ENCODE assay signal across 8 cellular contexts in the genomic region with DNA sequence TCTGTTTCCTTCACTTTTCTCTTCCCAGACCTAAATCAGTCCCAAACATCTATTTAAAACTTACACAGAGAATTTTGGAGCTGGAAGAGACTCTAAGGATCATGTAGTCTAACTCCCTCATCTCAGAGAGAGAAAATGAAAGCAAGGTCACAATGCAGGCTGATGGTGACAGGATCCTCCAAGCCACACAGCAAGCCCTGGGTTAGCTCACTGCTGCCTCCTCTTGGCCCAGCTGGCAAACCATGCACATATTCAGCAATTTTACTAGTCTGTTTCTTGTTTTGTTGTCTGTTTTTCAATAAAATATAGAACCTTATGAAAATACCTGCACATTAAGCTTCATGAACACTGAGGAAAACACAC. TPM values are rescaled to one million over a fixed set of nuclear protein-coding genes. Genes with fewer than 3 reads are reported as not detected.
DNase-seq lines count a peak whose midpoint lies in the region; ATAC-seq and TF ChIP-seq lines count a peak whose summit lies in the region.

No MANE protein-coding gene starts in this region.

- peak; percentile 77 for ATAC-seq in HG02970 (IDR thresholded peaks at IDR 0.05; ENCODE audit: low FRiP score, unreplicated experiment)

- H3K9me3 ChIP-seq in Peyer's patch, result no peaks in the 10 kb centered on the region

- H3K27ac ChIP-seq in Peyer's patch, result peak overlapping the region; percentile 45 to 74 (median 60)

- TF ChIP-seq CTCF in Peyer's patch (IDR thresholded peaks at IDR 0.05), result peak; percentile 67 to 83 (median 75)

- no peak for TF ChIP-seq POLR2A in Peyer's patch (IDR thresholded peaks at IDR 0.05)

- peak; percentile 72 for DNase-seq in NK-92 treated with Interleukin-12 subunit alpha and Interleukin-12 subunit beta, amount 100 ng/mL, for 24 hours (lab: John Stamatoyannopoulos, UW)
- no peak for DNase-seq in NK-92 (lab: John Stamatoyannopoulos, UW; ENCODE audit: unreplicated experiment)
- peak in 2 of 3 donors; percentile 80 to 89 for DNase-seq in Peyer's patch
- peak; percentile 72 for DNase-seq in activated T-helper 9 cell treated with anti-CD3 and anti-CD28 coated beads, Interleukin-2, amount 50 U/mL, for 16 hours (ENCODE audit: low read depth)
- DNase-seq in islet precursor cell, result peak; percentile 59
- peak; percentile 65 to 78 for DNase-seq in stimulated activated CD8-positive, alpha-beta memory T cell treated with anti-CD3 and anti-CD28 coated beads, Interleukin-15, amount 100 ng/mL, for 4 hours (ENCODE audit: low read depth in 2 of 2)
- DNase-seq in NCI-H69 (lab: John Stamatoyannopoulos, UW), result no peak

- peak overlapping the region in 3 of 4 donors; percentile 5 to 33 (median 13) for H3K4me3 ChIP-seq in Peyer's patch

- H3K4me1 ChIP-seq in Peyer's patch, result no peaks in the 10 kb centered on the region

- H3K36me3 ChIP-seq in Peyer's patch, result no peaks in the 10 kb centered on the region

- H3K27me3 ChIP-seq in Peyer's patch, result no peaks in the 10 kb centered on the region

RNA-seq across cellular contexts. Expression of a gene that starts 27.7 kb away (rescaled TPM):
- 10 to 100 TPM in 1 of 4 donors, 1 to 10 TPM in 3; 1.6 to 39.6 (median 3.6) TPM for total RNA-seq in Peyer's patch

RNA-seq across cellular contexts. Expression of a gene that starts 29.2 kb away (rescaled TPM):
- 1 to 10 TPM; 2.5 to 3.9 (median 2.7) TPM for total RNA-seq in Peyer's patch

RNA-seq across cellular contexts. Expression of a gene that starts 56.7 kb away (rescaled TPM):
- total RNA-seq in Peyer's patch, result 10 to 100 TPM in 2 of 4 donors, 1 to 10 TPM in 2; 1.4 to 84.2 (median 9.9) TPM

Comparison
In these comparisons a context has a peak if more than half of its experiments do, and no peak if none do; other contexts are left out.
1. DNase-seq: peak in NK-92 treated with Interleukin-12 subunit alpha and Interleukin-12 subunit beta, amount 100 ng/mL, for 24 hours (single experiment), Peyer's patch (2 of 3), activated T-helper 9 cell treated with anti-CD3 and anti-CD28 coated beads, Interleukin-2, amount 50 U/mL, for 16 hours (single experiment), islet precursor cell (single experiment) and stimulated activated CD8-positive, alpha-beta memory T cell treated with anti-CD3 and anti-CD28 coated beads, Interleukin-15, amount 100 ng/mL, for 4 hours (2 of 2); none in NK-92 (single experiment) and NCI-H69 (single experiment).